1 cellular context compared by ENCODE assay signal in the genomic region with DNA sequence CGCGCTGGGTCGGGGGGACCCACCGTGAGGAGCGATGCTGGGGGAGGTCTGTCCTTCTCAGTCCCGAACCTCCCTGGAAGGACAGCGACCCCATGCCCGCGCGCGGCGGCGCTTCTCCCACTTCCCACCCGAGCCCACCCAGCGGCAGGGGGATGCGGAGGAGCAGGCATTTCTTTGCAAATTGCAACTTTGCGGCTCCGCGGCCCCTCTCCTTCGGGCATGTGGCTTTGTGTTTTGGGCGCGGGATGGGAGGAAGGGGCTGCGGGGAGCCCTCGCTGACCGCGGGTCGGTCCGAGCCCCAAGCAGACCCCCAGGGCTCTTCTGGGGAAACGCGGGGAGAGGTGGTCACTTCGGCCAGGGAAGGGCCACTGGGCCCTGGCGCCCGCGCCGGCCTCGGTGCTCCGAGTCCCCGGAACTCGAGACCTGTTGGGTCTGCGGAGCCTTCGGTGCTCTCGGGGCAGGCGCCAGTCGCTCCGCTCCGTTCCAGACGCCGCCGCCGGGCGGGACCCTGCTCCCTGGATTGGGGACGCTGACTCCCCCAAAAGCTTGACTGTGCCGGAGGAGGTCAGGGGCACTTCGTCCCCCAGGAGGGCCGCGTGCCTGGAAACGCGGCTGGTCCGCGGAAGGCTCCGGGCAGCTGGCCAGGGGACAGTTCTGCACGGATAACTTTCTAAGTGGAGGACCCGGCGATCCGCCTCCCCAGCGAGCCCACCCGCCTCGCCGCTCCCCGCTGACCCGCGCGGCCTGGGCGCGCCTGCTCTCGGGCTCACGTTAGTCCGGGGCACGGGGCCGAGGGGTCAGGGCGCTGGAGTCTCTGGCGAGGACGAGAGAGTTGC.
TF ChIP-seq lines count a peak whose summit lies in the region.

No MANE protein-coding gene starts in this region.

TF ChIP-seq in K562, 482 proteins besides CTCF, POLR2A, EP300 and RAD21:
- TF ChIP-seq, protein P1, sequence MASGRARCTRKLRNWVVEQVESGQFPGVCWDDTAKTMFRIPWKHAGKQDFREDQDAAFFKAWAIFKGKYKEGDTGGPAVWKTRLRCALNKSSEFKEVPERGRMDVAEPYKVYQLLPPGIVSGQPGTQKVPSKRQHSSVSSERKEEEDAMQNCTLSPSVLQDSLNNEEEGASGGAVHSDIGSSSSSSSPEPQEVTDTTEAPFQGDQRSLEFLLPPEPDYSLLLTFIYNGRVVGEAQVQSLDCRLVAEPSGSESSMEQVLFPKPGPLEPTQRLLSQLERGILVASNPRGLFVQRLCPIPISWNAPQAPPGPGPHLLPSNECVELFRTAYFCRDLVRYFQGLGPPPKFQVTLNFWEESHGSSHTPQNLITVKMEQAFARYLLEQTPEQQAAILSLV (tag; IDR thresholded peaks at IDR 0.05): no peak
- TF ChIP-seq ETV6 (IDR thresholded peaks at IDR 0.05; ENCODE audit: borderline replicate concordance in 1 of 2, low read depth in 2 of 2, low read length in 1 of 2) (no peak), ETV6 (CRISPR knock-in tag; IDR thresholded peaks at IDR 0.05; ENCODE audit: borderline replicate concordance) (no peak), MED1 (CRISPR knock-in tag; IDR thresholded peaks at IDR 0.05; ENCODE audit: borderline replicate concordance) (no peak), RBM14 (IDR thresholded peaks at IDR 0.05; ENCODE audit: borderline replicate concordance, insufficient read depth, low read depth, low read length) (0 out of 2 replicates have a peak, but pooled peaks have one; percentile 58)
- TF ChIP-seq, protein P2, sequence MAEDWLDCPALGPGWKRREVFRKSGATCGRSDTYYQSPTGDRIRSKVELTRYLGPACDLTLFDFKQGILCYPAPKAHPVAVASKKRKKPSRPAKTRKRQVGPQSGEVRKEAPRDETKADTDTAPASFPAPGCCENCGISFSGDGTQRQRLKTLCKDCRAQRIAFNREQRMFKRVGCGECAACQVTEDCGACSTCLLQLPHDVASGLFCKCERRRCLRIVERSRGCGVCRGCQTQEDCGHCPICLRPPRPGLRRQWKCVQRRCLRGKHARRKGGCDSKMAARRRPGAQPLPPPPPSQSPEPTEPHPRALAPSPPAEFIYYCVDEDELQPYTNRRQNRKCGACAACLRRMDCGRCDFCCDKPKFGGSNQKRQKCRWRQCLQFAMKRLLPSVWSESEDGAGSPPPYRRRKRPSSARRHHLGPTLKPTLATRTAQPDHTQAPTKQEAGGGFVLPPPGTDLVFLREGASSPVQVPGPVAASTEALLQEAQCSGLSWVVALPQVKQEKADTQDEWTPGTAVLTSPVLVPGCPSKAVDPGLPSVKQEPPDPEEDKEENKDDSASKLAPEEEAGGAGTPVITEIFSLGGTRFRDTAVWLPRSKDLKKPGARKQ (CRISPR knock-in tag; IDR thresholded peaks at IDR 0.05): no peak
TF ChIP-seq in K562: peak in this region for 1.
